12 cellular contexts compared by ENCODE assay signal in genomic region chr9:129493002-129493713, GRCh38.
DNase-seq lines count a peak whose midpoint lies in the region; ATAC-seq, FAIRE-seq and TF ChIP-seq lines count a peak whose summit lies in the region.
"Had no signal": no experiment of that assay in that cellular context is flagged by ENCODE, and none has a peak within 500 bp of the region (broad histone marks: within the 10 kb centered on the region; RNA-seq: fewer than 3 reads in every experiment).

No MANE protein-coding gene starts in this region.

- H3K4me1 Mint-ChIP-seq in T-helper 1 cell treated with Interleukin-12 subunit alpha and Interleukin-12 subunit beta and Interleukin-4 antibody, amounts not matched to agents 30 μg/mL and 1 μg/mL, for 36 hours (ENCODE audit: low read depth) = peaks cover 31% of the 10 kb centered on the region
- H3K4me1 Mint-ChIP-seq in activated T-helper 17 cell treated with anti-CD3 and anti-CD28 coated beads, Interleukin-2, amount 50 U/mL, for 72 hours = peaks cover 33% of the 10 kb centered on the region

- peak overlapping the region; percentile 1 for H3K27ac ChIP-seq in subcutaneous abdominal adipose tissue (ENCODE audit: low read depth, low read length)

- ATAC-seq in activated T-helper 17 cell treated with anti-CD3 and anti-CD28 coated beads, Interleukin-2, amount 50 U/mL, for 72 hours (replicated peaks) = no peak
- ATAC-seq in left lobe of liver (no peak), GM18498 (IDR thresholded peaks at IDR 0.05; ENCODE audit: unreplicated experiment) (no peak)
- ATAC-seq: activated naive CD8-positive, alpha-beta T cell treated with anti-CD3 and anti-CD28 coated beads, Interleukin-2, amount 50 U/mL, for 24 hours had no signal

- FAIRE-seq in H54 (lab: Jason Lieb, UNC) = no peak

- DNase-seq in T-helper 1 cell = no peak
- peak; percentile 59 for DNase-seq in left lobe of liver (ENCODE audit: low spot score)
- DNase-seq in H54 (ENCODE audit: insufficient read length, low spot score) = no peak
- DNase-seq in activated gamma-delta T cell (lab: John Stamatoyannopoulos, UW) = no peak
- DNase-seq: activated CD4-positive, alpha-beta T cell treated with anti-CD3 and anti-CD28 coated beads, Interleukin-2, amount 50 U/mL, for 48 hours; activated naive CD8-positive, alpha-beta T cell treated with anti-CD3 and anti-CD28 coated beads, Interleukin-2, amount 50 U/mL, for 24 hours; NCI-H1436; NCI-H774 had no signal

- H3K27ac Mint-ChIP-seq in T-helper 1 cell treated with Interleukin-12 subunit alpha and Interleukin-12 subunit beta and Interleukin-4 antibody, amounts not matched to agents 30 μg/mL and 1 μg/mL, for 36 hours = peak overlapping the region; percentile 9
- H3K27ac Mint-ChIP-seq in activated T-helper 17 cell treated with anti-CD3 and anti-CD28 coated beads, Interleukin-2, amount 50 U/mL, for 72 hours = peak overlapping the region; percentile 64
- H3K27ac Mint-ChIP-seq: activated naive CD8-positive, alpha-beta T cell treated with anti-CD3 and anti-CD28 coated beads, Interleukin-2, amount 50 U/mL, for 24 hours had no signal

- H3K4me3 ChIP-seq in subcutaneous abdominal adipose tissue (ENCODE audit: low read depth in 1 of 5, low read length in 5 of 5) = no peak overlapping the region

- H3K9ac ChIP-seq in subcutaneous abdominal adipose tissue (ENCODE audit: low read length in 5 of 5) = no peak overlapping the region

- no peaks in the 10 kb centered on the region for H3K9me3 ChIP-seq in subcutaneous abdominal adipose tissue (ENCODE audit: control insufficient read depth in 5 of 5, low read length in 5 of 5)

- H3K4me3 Mint-ChIP-seq in T-helper 1 cell treated with Interleukin-12 subunit alpha and Interleukin-12 subunit beta and Interleukin-4 antibody, amounts not matched to agents 30 μg/mL and 1 μg/mL, for 36 hours = peak overlapping the region; percentile 18
- H3K4me3 Mint-ChIP-seq in activated T-helper 17 cell treated with anti-CD3 and anti-CD28 coated beads, Interleukin-2, amount 50 U/mL, for 72 hours = peak overlapping the region; percentile 46
- H3K4me3 Mint-ChIP-seq: activated naive CD8-positive, alpha-beta T cell treated with anti-CD3 and anti-CD28 coated beads, Interleukin-2, amount 50 U/mL, for 24 hours had no signal

- H3K27me3 Mint-ChIP-seq in T-helper 1 cell treated with Interleukin-12 subunit alpha and Interleukin-12 subunit beta and Interleukin-4 antibody, amounts not matched to agents 30 μg/mL and 1 μg/mL, for 36 hours (ENCODE audit: low read depth) = no peaks in the 10 kb centered on the region
- H3K27me3 Mint-ChIP-seq in activated T-helper 17 cell treated with anti-CD3 and anti-CD28 coated beads, Interleukin-2, amount 50 U/mL, for 72 hours = no peaks in the 10 kb centered on the region
- H3K27me3 Mint-ChIP-seq: activated naive CD8-positive, alpha-beta T cell treated with anti-CD3 and anti-CD28 coated beads, Interleukin-2, amount 50 U/mL, for 24 hours had no signal

- H3K36me3 Mint-ChIP-seq in T-helper 1 cell treated with Interleukin-12 subunit alpha and Interleukin-12 subunit beta and Interleukin-4 antibody, amounts not matched to agents 30 μg/mL and 1 μg/mL, for 36 hours (ENCODE audit: low read depth) = peaks cover 26% of the 10 kb centered on the region
- H3K36me3 Mint-ChIP-seq in activated T-helper 17 cell treated with anti-CD3 and anti-CD28 coated beads, Interleukin-2, amount 50 U/mL, for 72 hours (ENCODE audit: low read depth) = peaks cover 78% of the 10 kb centered on the region

- TF ChIP-seq POLR2A in H54 (IDR thresholded peaks at IDR 0.05; ENCODE audit: low read depth, low read length) = no peak

- H3K9me3 Mint-ChIP-seq in T-helper 1 cell treated with Interleukin-12 subunit alpha and Interleukin-12 subunit beta and Interleukin-4 antibody, amounts not matched to agents 30 μg/mL and 1 μg/mL, for 36 hours = no peaks in the 10 kb centered on the region
- no peaks in the 10 kb centered on the region for H3K9me3 Mint-ChIP-seq in activated T-helper 17 cell treated with anti-CD3 and anti-CD28 coated beads, Interleukin-2, amount 50 U/mL, for 72 hours
- H3K9me3 Mint-ChIP-seq: activated naive CD8-positive, alpha-beta T cell treated with anti-CD3 and anti-CD28 coated beads, Interleukin-2, amount 50 U/mL, for 24 hours had no signal

- peaks cover 0 to 14% (median 9%) of the 10 kb centered on the region in 5 donors for H3K36me3 ChIP-seq in subcutaneous abdominal adipose tissue (ENCODE audit: control insufficient read depth in 5 of 5, insufficient read depth in 5 of 5, low read length in 5 of 5)

- H3K4me1 ChIP-seq in subcutaneous abdominal adipose tissue (ENCODE audit: control insufficient read depth in 5 of 5, insufficient read depth in 5 of 5, low read length in 5 of 5) = peaks cover 17 to 82% (median 69%) of the 10 kb centered on the region in 5 donors

- H3K27me3 ChIP-seq in subcutaneous abdominal adipose tissue (ENCODE audit: control insufficient read depth in 5 of 5, insufficient read depth in 4 of 5, low read length in 5 of 5) = no peaks in the 10 kb centered on the region
